1 cellular context compared by ENCODE assay signal in the genomic region with DNA sequence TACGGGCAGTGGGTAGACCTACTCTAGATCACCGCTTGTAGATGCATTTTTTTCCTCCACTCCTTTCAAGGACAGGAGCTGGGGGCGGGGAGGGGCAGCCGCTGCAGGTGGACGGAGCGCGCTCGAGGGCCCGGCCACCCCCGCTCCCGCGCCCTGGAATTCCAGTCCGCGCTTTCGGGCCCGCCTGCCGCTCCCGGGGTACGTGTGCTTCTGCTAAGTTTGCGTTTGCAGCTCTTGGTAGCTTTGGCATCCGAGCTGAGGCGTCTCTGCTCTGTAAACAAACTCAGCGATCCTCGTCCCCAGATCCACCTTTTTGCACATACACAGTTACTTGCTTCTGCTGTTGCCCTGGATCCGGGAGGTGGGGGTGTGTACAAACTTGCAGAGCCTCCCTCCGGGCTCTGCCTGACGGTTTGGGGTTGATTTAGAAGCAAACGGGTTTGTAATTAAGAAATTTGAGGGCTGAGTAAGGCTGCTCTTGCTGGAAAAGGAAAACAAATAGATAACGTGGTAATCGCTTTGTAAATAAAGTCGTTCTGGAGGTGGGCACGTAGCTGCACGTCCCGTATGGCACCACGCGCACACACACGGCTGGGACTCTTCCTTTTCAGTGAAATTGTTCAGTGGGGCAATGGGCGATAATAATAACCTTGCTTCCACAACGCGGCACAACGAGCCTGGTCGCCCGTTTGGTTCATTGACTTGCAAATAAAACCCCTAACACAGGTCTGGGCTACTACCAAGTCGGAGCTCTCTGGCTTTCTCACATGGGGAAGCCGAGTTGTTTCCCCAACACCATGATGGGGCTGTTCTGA.
TF ChIP-seq lines count a peak whose summit lies in the region.

No MANE protein-coding gene starts in this region.

TF ChIP-seq in HEK293, 187 proteins besides CTCF, POLR2A, EP300 and RAD21 (continued from another document and continues in another):
- TF ChIP-seq, protein P1, sequence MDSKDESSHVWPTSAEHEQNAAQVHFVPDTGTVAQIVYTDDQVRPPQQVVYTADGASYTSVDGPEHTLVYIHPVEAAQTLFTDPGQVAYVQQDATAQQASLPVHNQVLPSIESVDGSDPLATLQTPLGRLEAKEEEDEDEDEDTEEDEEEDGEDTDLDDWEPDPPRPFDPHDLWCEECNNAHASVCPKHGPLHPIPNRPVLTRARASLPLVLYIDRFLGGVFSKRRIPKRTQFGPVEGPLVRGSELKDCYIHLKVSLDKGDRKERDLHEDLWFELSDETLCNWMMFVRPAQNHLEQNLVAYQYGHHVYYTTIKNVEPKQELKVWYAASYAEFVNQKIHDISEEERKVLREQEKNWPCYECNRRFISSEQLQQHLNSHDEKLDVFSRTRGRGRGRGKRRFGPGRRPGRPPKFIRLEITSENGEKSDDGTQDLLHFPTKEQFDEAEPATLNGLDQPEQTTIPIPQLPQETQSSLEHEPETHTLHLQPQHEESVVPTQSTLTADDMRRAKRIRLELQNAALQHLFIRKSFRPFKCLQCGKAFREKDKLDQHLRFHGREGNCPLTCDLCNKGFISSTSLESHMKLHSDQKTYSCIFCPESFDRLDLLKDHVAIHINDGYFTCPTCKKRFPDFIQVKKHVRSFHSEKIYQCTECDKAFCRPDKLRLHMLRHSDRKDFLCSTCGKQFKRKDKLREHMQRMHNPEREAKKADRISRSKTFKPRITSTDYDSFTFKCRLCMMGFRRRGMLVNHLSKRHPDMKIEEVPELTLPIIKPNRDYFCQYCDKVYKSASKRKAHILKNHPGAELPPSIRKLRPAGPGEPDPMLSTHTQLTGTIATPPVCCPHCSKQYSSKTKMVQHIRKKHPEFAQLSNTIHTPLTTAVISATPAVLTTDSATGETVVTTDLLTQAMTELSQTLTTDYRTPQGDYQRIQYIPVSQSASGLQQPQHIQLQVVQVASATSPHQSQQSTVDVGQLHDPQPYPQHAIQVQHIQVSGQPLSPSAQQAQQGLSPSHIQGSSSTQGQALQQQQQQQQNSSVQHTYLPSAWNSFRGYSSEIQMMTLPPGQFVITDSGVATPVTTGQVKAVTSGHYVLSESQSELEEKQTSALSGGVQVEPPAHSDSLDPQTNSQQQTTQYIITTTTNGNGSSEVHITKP (tag by site-specific recombination; IDR thresholded peaks at IDR 0.05) = peak; percentile 51
- TF ChIP-seq ZSCAN23 (tag by site-specific recombination; IDR thresholded peaks at IDR 0.05) = peak; percentile 26; the same call in 1 of the 2 replicates
- peak; percentile 72; the same call in 1 of the 2 replicates for TF ChIP-seq KLF7 (tag by site-specific recombination; IDR thresholded peaks at IDR 0.05; ENCODE audit: borderline replicate concordance)
- TF ChIP-seq ZNF623 (tag by site-specific recombination; IDR thresholded peaks at IDR 0.05) = no peak
- TF ChIP-seq ZNF610 (tag by site-specific recombination; IDR thresholded peaks at IDR 0.05; ENCODE audit: borderline replicate concordance) = peak; percentile 93
- no peak for TF ChIP-seq ZNF621 (tag by site-specific recombination; IDR thresholded peaks at IDR 0.05)
- TF ChIP-seq ZNF48 (tag by site-specific recombination; IDR thresholded peaks at IDR 0.05) = no peak
- TF ChIP-seq ZNF426 (tag by site-specific recombination; IDR thresholded peaks at IDR 0.05) = no peak
- TF ChIP-seq, protein P2, sequence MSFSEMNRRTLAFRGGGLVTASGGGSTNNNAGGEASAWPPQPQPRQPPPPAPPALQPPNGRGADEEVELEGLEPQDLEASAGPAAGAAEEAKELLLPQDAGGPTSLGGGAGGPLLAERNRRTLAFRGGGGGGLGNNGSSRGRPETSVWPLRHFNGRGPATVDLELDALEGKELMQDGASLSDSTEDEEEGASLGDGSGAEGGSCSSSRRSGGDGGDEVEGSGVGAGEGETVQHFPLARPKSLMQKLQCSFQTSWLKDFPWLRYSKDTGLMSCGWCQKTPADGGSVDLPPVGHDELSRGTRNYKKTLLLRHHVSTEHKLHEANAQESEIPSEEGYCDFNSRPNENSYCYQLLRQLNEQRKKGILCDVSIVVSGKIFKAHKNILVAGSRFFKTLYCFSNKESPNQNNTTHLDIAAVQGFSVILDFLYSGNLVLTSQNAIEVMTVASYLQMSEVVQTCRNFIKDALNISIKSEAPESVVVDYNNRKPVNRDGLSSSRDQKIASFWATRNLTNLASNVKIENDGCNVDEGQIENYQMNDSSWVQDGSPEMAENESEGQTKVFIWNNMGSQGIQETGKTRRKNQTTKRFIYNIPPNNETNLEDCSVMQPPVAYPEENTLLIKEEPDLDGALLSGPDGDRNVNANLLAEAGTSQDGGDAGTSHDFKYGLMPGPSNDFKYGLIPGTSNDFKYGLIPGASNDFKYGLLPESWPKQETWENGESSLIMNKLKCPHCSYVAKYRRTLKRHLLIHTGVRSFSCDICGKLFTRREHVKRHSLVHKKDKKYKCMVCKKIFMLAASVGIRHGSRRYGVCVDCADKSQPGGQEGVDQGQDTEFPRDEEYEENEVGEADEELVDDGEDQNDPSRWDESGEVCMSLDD (tag by site-specific recombination; IDR thresholded peaks at IDR 0.05) = peak; percentile 59; the same call in 1 of the 2 replicates
- TF ChIP-seq ZFP37 (tag by site-specific recombination; IDR thresholded peaks at IDR 0.05) = no peak
- no peak for TF ChIP-seq ZNF175 (tag by site-specific recombination; IDR thresholded peaks at IDR 0.05)
- TF ChIP-seq ZNF529 (tag by site-specific recombination; IDR thresholded peaks at IDR 0.05; ENCODE audit: insufficient replicate concordance) = no peak
- TF ChIP-seq, protein P3, sequence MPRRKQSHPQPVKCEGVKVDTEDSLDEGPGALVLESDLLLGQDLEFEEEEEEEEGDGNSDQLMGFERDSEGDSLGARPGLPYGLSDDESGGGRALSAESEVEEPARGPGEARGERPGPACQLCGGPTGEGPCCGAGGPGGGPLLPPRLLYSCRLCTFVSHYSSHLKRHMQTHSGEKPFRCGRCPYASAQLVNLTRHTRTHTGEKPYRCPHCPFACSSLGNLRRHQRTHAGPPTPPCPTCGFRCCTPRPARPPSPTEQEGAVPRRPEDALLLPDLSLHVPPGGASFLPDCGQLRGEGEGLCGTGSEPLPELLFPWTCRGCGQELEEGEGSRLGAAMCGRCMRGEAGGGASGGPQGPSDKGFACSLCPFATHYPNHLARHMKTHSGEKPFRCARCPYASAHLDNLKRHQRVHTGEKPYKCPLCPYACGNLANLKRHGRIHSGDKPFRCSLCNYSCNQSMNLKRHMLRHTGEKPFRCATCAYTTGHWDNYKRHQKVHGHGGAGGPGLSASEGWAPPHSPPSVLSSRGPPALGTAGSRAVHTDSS (tag by site-specific recombination; IDR thresholded peaks at IDR 0.05) = no peak
- TF ChIP-seq ZNF561 (tag by site-specific recombination; IDR thresholded peaks at IDR 0.05; ENCODE audit: borderline replicate concordance) = peak; percentile 92
- peak; percentile 63; the same call in 1 of the 2 replicates for TF ChIP-seq MZF1 (tag by site-specific recombination; IDR thresholded peaks at IDR 0.05; ENCODE audit: borderline replicate concordance)
- TF ChIP-seq, protein P4, sequence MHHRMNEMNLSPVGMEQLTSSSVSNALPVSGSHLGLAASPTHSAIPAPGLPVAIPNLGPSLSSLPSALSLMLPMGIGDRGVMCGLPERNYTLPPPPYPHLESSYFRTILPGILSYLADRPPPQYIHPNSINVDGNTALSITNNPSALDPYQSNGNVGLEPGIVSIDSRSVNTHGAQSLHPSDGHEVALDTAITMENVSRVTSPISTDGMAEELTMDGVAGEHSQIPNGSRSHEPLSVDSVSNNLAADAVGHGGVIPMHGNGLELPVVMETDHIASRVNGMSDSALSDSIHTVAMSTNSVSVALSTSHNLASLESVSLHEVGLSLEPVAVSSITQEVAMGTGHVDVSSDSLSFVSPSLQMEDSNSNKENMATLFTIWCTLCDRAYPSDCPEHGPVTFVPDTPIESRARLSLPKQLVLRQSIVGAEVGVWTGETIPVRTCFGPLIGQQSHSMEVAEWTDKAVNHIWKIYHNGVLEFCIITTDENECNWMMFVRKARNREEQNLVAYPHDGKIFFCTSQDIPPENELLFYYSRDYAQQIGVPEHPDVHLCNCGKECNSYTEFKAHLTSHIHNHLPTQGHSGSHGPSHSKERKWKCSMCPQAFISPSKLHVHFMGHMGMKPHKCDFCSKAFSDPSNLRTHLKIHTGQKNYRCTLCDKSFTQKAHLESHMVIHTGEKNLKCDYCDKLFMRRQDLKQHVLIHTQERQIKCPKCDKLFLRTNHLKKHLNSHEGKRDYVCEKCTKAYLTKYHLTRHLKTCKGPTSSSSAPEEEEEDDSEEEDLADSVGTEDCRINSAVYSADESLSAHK (tag by site-specific recombination; IDR thresholded peaks at IDR 0.05) = peak; percentile 25; the same call in 1 of the 2 replicates
- TF ChIP-seq, protein P5, sequence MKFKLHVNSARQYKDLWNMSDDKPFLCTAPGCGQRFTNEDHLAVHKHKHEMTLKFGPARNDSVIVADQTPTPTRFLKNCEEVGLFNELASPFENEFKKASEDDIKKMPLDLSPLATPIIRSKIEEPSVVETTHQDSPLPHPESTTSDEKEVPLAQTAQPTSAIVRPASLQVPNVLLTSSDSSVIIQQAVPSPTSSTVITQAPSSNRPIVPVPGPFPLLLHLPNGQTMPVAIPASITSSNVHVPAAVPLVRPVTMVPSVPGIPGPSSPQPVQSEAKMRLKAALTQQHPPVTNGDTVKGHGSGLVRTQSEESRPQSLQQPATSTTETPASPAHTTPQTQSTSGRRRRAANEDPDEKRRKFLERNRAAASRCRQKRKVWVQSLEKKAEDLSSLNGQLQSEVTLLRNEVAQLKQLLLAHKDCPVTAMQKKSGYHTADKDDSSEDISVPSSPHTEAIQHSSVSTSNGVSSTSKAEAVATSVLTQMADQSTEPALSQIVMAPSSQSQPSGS (tag by site-specific recombination; IDR thresholded peaks at IDR 0.05; ENCODE audit: low read depth) = no peak
- no peak for TF ChIP-seq SALL2 (tag by site-specific recombination; IDR thresholded peaks at IDR 0.05; ENCODE audit: borderline replicate concordance)
- no peak for TF ChIP-seq GLIS2 (tag by site-specific recombination; IDR thresholded peaks at IDR 0.05)
- TF ChIP-seq SP7 (tag by site-specific recombination; IDR thresholded peaks at IDR 0.05) = peak; percentile 86
- TF ChIP-seq, protein P6, sequence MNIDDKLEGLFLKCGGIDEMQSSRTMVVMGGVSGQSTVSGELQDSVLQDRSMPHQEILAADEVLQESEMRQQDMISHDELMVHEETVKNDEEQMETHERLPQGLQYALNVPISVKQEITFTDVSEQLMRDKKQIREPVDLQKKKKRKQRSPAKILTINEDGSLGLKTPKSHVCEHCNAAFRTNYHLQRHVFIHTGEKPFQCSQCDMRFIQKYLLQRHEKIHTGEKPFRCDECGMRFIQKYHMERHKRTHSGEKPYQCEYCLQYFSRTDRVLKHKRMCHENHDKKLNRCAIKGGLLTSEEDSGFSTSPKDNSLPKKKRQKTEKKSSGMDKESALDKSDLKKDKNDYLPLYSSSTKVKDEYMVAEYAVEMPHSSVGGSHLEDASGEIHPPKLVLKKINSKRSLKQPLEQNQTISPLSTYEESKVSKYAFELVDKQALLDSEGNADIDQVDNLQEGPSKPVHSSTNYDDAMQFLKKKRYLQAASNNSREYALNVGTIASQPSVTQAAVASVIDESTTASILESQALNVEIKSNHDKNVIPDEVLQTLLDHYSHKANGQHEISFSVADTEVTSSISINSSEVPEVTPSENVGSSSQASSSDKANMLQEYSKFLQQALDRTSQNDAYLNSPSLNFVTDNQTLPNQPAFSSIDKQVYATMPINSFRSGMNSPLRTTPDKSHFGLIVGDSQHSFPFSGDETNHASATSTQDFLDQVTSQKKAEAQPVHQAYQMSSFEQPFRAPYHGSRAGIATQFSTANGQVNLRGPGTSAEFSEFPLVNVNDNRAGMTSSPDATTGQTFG (tag by site-specific recombination; IDR thresholded peaks at IDR 0.05; ENCODE audit: borderline replicate concordance) = no peak
- no peak for TF ChIP-seq ZNF768 (tag by site-specific recombination; IDR thresholded peaks at IDR 0.05)
- no peak for TF ChIP-seq ZNF530 (tag by site-specific recombination; IDR thresholded peaks at IDR 0.05; ENCODE audit: low read depth)
- TF ChIP-seq, protein P7, sequence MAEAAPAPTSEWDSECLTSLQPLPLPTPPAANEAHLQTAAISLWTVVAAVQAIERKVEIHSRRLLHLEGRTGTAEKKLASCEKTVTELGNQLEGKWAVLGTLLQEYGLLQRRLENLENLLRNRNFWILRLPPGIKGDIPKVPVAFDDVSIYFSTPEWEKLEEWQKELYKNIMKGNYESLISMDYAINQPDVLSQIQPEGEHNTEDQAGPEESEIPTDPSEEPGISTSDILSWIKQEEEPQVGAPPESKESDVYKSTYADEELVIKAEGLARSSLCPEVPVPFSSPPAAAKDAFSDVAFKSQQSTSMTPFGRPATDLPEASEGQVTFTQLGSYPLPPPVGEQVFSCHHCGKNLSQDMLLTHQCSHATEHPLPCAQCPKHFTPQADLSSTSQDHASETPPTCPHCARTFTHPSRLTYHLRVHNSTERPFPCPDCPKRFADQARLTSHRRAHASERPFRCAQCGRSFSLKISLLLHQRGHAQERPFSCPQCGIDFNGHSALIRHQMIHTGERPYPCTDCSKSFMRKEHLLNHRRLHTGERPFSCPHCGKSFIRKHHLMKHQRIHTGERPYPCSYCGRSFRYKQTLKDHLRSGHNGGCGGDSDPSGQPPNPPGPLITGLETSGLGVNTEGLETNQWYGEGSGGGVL (tag by site-specific recombination; IDR thresholded peaks at IDR 0.05) = no peak
- no peak for TF ChIP-seq ZBTB1 (tag by site-specific recombination; IDR thresholded peaks at IDR 0.05)
- TF ChIP-seq ZNF2 (tag by site-specific recombination; IDR thresholded peaks at IDR 0.05) = peak; percentile 87
- peak; percentile 98 for TF ChIP-seq OSR2 (tag by site-specific recombination; IDR thresholded peaks at IDR 0.05)
- TF ChIP-seq, protein P8, sequence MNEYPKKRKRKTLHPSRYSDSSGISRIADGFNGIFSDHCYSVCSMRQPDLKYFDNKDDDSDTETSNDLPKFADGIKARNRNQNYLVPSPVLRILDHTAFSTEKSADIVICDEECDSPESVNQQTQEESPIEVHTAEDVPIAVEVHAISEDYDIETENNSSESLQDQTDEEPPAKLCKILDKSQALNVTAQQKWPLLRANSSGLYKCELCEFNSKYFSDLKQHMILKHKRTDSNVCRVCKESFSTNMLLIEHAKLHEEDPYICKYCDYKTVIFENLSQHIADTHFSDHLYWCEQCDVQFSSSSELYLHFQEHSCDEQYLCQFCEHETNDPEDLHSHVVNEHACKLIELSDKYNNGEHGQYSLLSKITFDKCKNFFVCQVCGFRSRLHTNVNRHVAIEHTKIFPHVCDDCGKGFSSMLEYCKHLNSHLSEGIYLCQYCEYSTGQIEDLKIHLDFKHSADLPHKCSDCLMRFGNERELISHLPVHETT (tag by site-specific recombination; IDR thresholded peaks at IDR 0.05) = peak; percentile 61; the same call in 1 of the 2 replicates
- no peak; the same call in 1 of the 2 replicates for TF ChIP-seq ZNF785 (tag by site-specific recombination; IDR thresholded peaks at IDR 0.05)
- TF ChIP-seq ZNF514 (tag by site-specific recombination; IDR thresholded peaks at IDR 0.05) = no peak
- TF ChIP-seq BCL11A (tag by site-specific recombination; IDR thresholded peaks at IDR 0.05; ENCODE audit: low read depth) = 0 out of 2 replicates have a peak, but pooled peaks have one; percentile 34
- TF ChIP-seq ZNF791 (tag by site-specific recombination; IDR thresholded peaks at IDR 0.05) = no peak
- TF ChIP-seq, protein P9, sequence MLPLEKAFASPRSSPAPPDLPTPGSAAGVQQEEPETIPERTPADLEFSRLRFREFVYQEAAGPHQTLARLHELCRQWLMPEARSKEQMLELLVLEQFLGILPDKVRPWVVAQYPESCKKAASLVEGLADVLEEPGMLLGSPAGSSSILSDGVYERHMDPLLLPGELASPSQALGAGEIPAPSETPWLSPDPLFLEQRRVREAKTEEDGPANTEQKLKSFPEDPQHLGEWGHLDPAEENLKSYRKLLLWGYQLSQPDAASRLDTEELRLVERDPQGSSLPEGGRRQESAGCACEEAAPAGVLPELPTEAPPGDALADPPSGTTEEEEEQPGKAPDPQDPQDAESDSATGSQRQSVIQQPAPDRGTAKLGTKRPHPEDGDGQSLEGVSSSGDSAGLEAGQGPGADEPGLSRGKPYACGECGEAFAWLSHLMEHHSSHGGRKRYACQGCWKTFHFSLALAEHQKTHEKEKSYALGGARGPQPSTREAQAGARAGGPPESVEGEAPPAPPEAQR (tag by site-specific recombination; IDR thresholded peaks at IDR 0.05) = peak; percentile 69; the same call in 1 of the 2 replicates
- TF ChIP-seq ZNF626 (tag by site-specific recombination; IDR thresholded peaks at IDR 0.05) = no peak
